ENCODE assay signal across 1 cellular context in the genomic region with DNA sequence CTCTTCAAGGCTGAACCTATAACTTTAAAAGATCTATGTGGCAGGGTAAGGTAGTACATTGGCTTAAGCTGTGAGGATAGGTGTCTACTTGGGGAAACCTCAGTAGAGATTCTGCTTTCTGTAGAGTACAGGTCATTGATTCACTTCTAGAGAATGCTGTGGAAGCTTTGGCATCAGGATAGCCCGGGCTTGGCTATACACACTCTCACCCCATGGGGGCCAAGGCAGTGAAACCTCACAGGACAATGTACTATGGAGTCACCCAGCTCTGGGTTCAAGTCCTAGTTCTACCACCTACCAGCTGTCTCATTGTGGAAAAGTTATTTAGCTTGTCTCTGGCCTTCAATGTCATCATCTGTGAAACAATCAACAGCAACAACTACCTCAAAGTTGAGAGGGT.
TF ChIP-seq lines count a peak whose summit lies in the region.

No MANE protein-coding gene starts in this region.

TF ChIP-seq in HepG2, 621 proteins besides CTCF, POLR2A, EP300 and RAD21:
- TF ChIP-seq, protein P1, sequence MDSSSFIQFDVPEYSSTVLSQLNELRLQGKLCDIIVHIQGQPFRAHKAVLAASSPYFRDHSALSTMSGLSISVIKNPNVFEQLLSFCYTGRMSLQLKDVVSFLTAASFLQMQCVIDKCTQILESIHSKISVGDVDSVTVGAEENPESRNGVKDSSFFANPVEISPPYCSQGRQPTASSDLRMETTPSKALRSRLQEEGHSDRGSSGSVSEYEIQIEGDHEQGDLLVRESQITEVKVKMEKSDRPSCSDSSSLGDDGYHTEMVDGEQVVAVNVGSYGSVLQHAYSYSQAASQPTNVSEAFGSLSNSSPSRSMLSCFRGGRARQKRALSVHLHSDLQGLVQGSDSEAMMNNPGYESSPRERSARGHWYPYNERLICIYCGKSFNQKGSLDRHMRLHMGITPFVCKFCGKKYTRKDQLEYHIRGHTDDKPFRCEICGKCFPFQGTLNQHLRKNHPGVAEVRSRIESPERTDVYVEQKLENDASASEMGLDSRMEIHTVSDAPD (CRISPR knock-in tag; IDR thresholded peaks at IDR 0.05): no peak
